Comparison of ENCODE assay signal across 25 cellular contexts in genomic region chr1:101100674-101101073, GRCh38.
DNase-seq lines count a peak whose midpoint lies in the region; ATAC-seq, FAIRE-seq and TF ChIP-seq lines count a peak whose summit lies in the region.
"Had no signal": no experiment of that assay in that cellular context is flagged by ENCODE, and none has a peak within 500 bp of the region (broad histone marks: within the 10 kb centered on the region; RNA-seq: fewer than 3 reads in every experiment).

No MANE protein-coding gene starts in this region.

- POLR2A ChIA-PET in activated CD8-positive, alpha-beta T cell treated with anti-CD3 and anti-CD28 coated beads, Interleukin-2, amount 10 ng/mL, durations not matched to agents 7 days and 5 days (lab: Charles Lee), result no interaction called here

- peak overlapping the region; percentile 26 for H3K4me3 ChIP-seq in SK-N-MC
- H3K4me3 ChIP-seq in Peyer's patch, result no peak overlapping the region
- H3K4me3 ChIP-seq: HAP-1, SJSA1 had no signal

- H3K36me3 ChIP-seq in SK-N-MC (ENCODE audit: insufficient read depth, low read length), result no peaks in the 10 kb centered on the region
- no peaks in the 10 kb centered on the region for H3K36me3 ChIP-seq in Peyer's patch
- H3K36me3 ChIP-seq: HAP-1, SJSA1 had no signal

- DNase-seq in GM12891 (ENCODE audit: insufficient read length, low spot score), result no peak
- peak; percentile 22 for DNase-seq in SK-N-MC (ENCODE audit: low read depth, low spot score)
- DNase-seq in activated CD8-positive, alpha-beta T cell treated with anti-CD3 and anti-CD28 coated beads, Interleukin-2, amount 10 ng/mL, durations not matched to agents 7 days and 5 days, result no peak
- no peak for DNase-seq in Peyer's patch
- DNase-seq in foreskin melanocyte, result no peak
- DNase-seq: CD4-positive, alpha-beta T cell; DMS53; GOT3; NCI-H1092; NCI-H1417 treated with DMSO at 0.1 percent for 48 hours; NCI-H1694 treated with DMSO at 0.1 percent for 48 hours; NCI-H2081; NCI-H2227 treated with DMSO at 0.1 percent for 48 hours; NCI-H774; Right ventricle myocardium superior; T-cell had no signal

- peak; percentile 67 for ATAC-seq in HG03432 (IDR thresholded peaks at IDR 0.05; ENCODE audit: unreplicated experiment)
- no peak for ATAC-seq in GM19324 (IDR thresholded peaks at IDR 0.05; ENCODE audit: low FRiP score, unreplicated experiment)
- ATAC-seq in activated CD8-positive, alpha-beta T cell treated with anti-CD3 and anti-CD28 coated beads, Interleukin-2, amount 10 ng/mL, durations not matched to agents 7 days and 5 days, result no peak
- ATAC-seq: PC-3, T-cell had no signal

- peaks cover 5% of the 10 kb centered on the region for H3K9me3 Mint-ChIP-seq in activated CD8-positive, alpha-beta T cell treated with anti-CD3 and anti-CD28 coated beads, Interleukin-2, amount 10 ng/mL, durations not matched to agents 7 days and 5 days (ENCODE audit: insufficient read depth)
- H3K9me3 Mint-ChIP-seq: CD4-positive, alpha-beta T cell; HFFc6; IgD-negative memory B cell; T-cell had no signal

- TF ChIP-seq POLR2A in GM12891 (IDR thresholded peaks at IDR 0.05; ENCODE audit: low read depth, low read length) (no peak), Peyer's patch (IDR thresholded peaks at IDR 0.05) (no peak)

- peak overlapping the region; percentile 58 for H3K9ac ChIP-seq in SK-N-MC (ENCODE audit: insufficient read length)
- H3K9ac ChIP-seq: KMS-11 had no signal

- CTCF ChIA-PET in activated CD8-positive, alpha-beta T cell treated with anti-CD3 and anti-CD28 coated beads, Interleukin-2, amount 10 ng/mL, durations not matched to agents 7 days and 5 days (lab: Charles Lee), result no interaction called here

- no peak overlapping the region for H3K27ac Mint-ChIP-seq in activated CD8-positive, alpha-beta T cell treated with anti-CD3 and anti-CD28 coated beads, Interleukin-2, amount 10 ng/mL, durations not matched to agents 7 days and 5 days
- H3K27ac Mint-ChIP-seq: CD4-positive, alpha-beta T cell; HFFc6; IgD-negative memory B cell; T-cell had no signal

- H3K4me1 ChIP-seq in Peyer's patch, result no peaks in the 10 kb centered on the region
- H3K4me1 ChIP-seq: HAP-1, SJSA1 had no signal

- peaks cover 4% of the 10 kb centered on the region for H3K4me1 Mint-ChIP-seq in activated CD8-positive, alpha-beta T cell treated with anti-CD3 and anti-CD28 coated beads, Interleukin-2, amount 10 ng/mL, durations not matched to agents 7 days and 5 days (ENCODE audit: low read depth)

- peaks cover 20% of the 10 kb centered on the region for H3K36me3 Mint-ChIP-seq in activated CD8-positive, alpha-beta T cell treated with anti-CD3 and anti-CD28 coated beads, Interleukin-2, amount 10 ng/mL, durations not matched to agents 7 days and 5 days (ENCODE audit: low read depth)
- H3K36me3 Mint-ChIP-seq: T-cell had no signal

- no peaks in the 10 kb centered on the region for H3K27me3 Mint-ChIP-seq in activated CD8-positive, alpha-beta T cell treated with anti-CD3 and anti-CD28 coated beads, Interleukin-2, amount 10 ng/mL, durations not matched to agents 7 days and 5 days (ENCODE audit: low read depth)
- H3K27me3 Mint-ChIP-seq: CD4-positive, alpha-beta T cell; T-cell had no signal

- H3K4me3 Mint-ChIP-seq in activated CD8-positive, alpha-beta T cell treated with anti-CD3 and anti-CD28 coated beads, Interleukin-2, amount 10 ng/mL, durations not matched to agents 7 days and 5 days, result no peak overlapping the region
- H3K4me3 Mint-ChIP-seq: CD4-positive, alpha-beta T cell; HFFc6; IgD-negative memory B cell; T-cell had no signal

- H3K27ac ChIP-seq in SK-N-MC (peak overlapping the region; percentile 86), Peyer's patch (no peak overlapping the region)
- H3K27ac ChIP-seq: HL-60, KMS-11, SJSA1 had no signal

- peak; percentile 9 for FAIRE-seq in GM12891 (lab: Jason Lieb, UNC)

- H3K27me3 ChIP-seq in Peyer's patch, result no peaks in the 10 kb centered on the region

- TF ChIP-seq CTCF in Peyer's patch (IDR thresholded peaks at IDR 0.05), result no peak

- H3K9me3 ChIP-seq in SK-N-MC (ENCODE audit: low read depth, low read length), result no peaks in the 10 kb centered on the region
- H3K9me3 ChIP-seq in Peyer's patch, result no peaks in the 10 kb centered on the region
- H3K9me3 ChIP-seq: HAP-1, SJSA1 had no signal

TF ChIP-seq in GM12891, 5 proteins besides CTCF, POLR2A, EP300 and RAD21:
- TF ChIP-seq SPI1 (IDR thresholded peaks at IDR 0.05; ENCODE audit: low read depth, low read length) (no peak), PAX5 (IDR thresholded peaks at IDR 0.05; ENCODE audit: insufficient read depth, low read length, severe bottlenecking) (peak; percentile 64), TAF1 (IDR thresholded peaks at IDR 0.05; ENCODE audit: low read depth, low read length) (no peak), POU2F2 (IDR thresholded peaks at IDR 0.05; ENCODE audit: low read depth, low read length) (no peak), POLR2AphosphoS5 (IDR thresholded peaks at IDR 0.05; ENCODE audit: low read depth, low read length) (no peak)
